In genomic region chr7:74324499-74325229, GRCh38 we compare ENCODE assay signal across 18 cellular contexts.
DNase-seq lines count a peak whose midpoint lies in the region; ATAC-seq, FAIRE-seq and TF ChIP-seq lines count a peak whose summit lies in the region.
"Had no signal": no experiment of that assay in that cellular context is flagged by ENCODE, and none has a peak within 500 bp of the region (broad histone marks: within the 10 kb centered on the region; RNA-seq: fewer than 3 reads in every experiment).

No MANE protein-coding gene starts in this region.

- H3K4me2 ChIP-seq in BLaER1 treated with 17β-estradiol and CSF1 and Interleukin-3, amounts not matched to agents 10 nM and 100 nM, result peak overlapping the region in 8 of 11 experiments; percentile 45 to 73 (median 65); a peak in 11 of 22 replicates

- peaks cover 0 to 8% (median 0%) of the 10 kb centered on the region in 11 experiments; a peak in 3 of 22 replicates for H3K9me3 ChIP-seq in BLaER1 treated with 17β-estradiol and CSF1 and Interleukin-3, amounts not matched to agents 10 nM and 100 nM (replicated peaks in 1 of 11)

- intact Hi-C loops in posterior cingulate gyrus (cut with DNase I), result no loop called here

- DNase-seq in astrocyte of the hippocampus (ENCODE audit: low read depth, low spot score) (peak; percentile 88), hippocampal formation (lab: John Stamatoyannopoulos, UW) (peak; percentile 42 to 65), posterior cingulate gyrus (peak; percentile 60 to 94 (median 68)), H54 (ENCODE audit: insufficient read length, low spot score) (no peak), retina (no peak)
- DNase-seq: activated CD8-positive, alpha-beta memory T cell treated with anti-CD3 and anti-CD28 coated beads, Interleukin-2, amount 10 ng/mL, durations not matched to agents 7 days and 5 days; central memory CD4-positive, alpha-beta T cell; DMS 273 treated with DMSO at 0.1 percent for 48 hours; glutamatergic neuron; Kasumi-1; NCI-H1436 treated with DMSO at 0.1 percent for 48 hours; NCI-H524; stimulated activated CD4-positive, alpha-beta T cell treated with anti-CD3 and anti-CD28 coated beads, Interleukin-4, amount 100 ng/mL, for 4 hours had no signal

- H3K4me3 ChIP-seq in BLaER1 treated with 17β-estradiol and CSF1 and Interleukin-3, amounts not matched to agents 10 nM and 100 nM, result no peak overlapping the region

- no peaks in the 10 kb centered on the region for H3K27me3 ChIP-seq in BLaER1 treated with 17β-estradiol and CSF1 and Interleukin-3, amounts not matched to agents 10 nM and 100 nM

- H3K9ac ChIP-seq in BLaER1 treated with 17β-estradiol and CSF1 and Interleukin-3, amounts not matched to agents 10 nM and 100 nM, result peak overlapping the region in 2 of 11 experiments; percentile 18 to 23; a peak in 1 of 22 replicates

- ATAC-seq in GM18868 (IDR thresholded peaks at IDR 0.05; ENCODE audit: unreplicated experiment) (no peak), GM21529 (IDR thresholded peaks at IDR 0.05; ENCODE audit: unreplicated experiment) (no peak)
- ATAC-seq: activated CD4-positive, CD25-positive, alpha-beta regulatory T cell treated with anti-CD3 and anti-CD28 coated beads, Interleukin-2, amount 50 U/mL, for 24 hours; activated CD8-positive, alpha-beta memory T cell treated with anti-CD3 and anti-CD28 coated beads, Interleukin-2, amount 10 ng/mL, durations not matched to agents 7 days and 5 days; sciatic nerve had no signal

- FAIRE-seq in H54 (lab: Jason Lieb, UNC), result no peak

- peak overlapping the region in 6 of 11 experiments; percentile 18 to 60 (median 38); a peak in 12 of 22 replicates for H3K27ac ChIP-seq in BLaER1 treated with 17β-estradiol and CSF1 and Interleukin-3, amounts not matched to agents 10 nM and 100 nM

- H4K20me1 ChIP-seq in BLaER1 treated with 17β-estradiol and CSF1 and Interleukin-3, amounts not matched to agents 10 nM and 100 nM, result peaks cover 32 to 96% (median 59%) of the 10 kb centered on the region in 11 experiments; a peak in 16 of 22 replicates

- TF ChIP-seq POLR2A in H54 (IDR thresholded peaks at IDR 0.05; ENCODE audit: low read depth, low read length), result no peak

- H3K36me3 ChIP-seq in BLaER1 treated with 17β-estradiol and CSF1 and Interleukin-3, amounts not matched to agents 10 nM and 100 nM, result peaks cover 64 to 100% (median 93%) of the 10 kb centered on the region in 11 experiments

- peaks cover 23 to 86% (median 77%) of the 10 kb centered on the region in 10 experiments for H3K4me1 ChIP-seq in BLaER1 treated with 17β-estradiol and CSF1 and Interleukin-3, amounts not matched to agents 10 nM and 100 nM

Comparison
In these comparisons a context has a peak if more than half of its experiments do, and no peak if none do; other contexts are left out.
1. DNase-seq: peak in astrocyte of the hippocampus (single experiment), hippocampal formation (2 of 2) and posterior cingulate gyrus (10 of 10); none in H54 (single experiment) and retina (single experiment).